In the genomic region with DNA sequence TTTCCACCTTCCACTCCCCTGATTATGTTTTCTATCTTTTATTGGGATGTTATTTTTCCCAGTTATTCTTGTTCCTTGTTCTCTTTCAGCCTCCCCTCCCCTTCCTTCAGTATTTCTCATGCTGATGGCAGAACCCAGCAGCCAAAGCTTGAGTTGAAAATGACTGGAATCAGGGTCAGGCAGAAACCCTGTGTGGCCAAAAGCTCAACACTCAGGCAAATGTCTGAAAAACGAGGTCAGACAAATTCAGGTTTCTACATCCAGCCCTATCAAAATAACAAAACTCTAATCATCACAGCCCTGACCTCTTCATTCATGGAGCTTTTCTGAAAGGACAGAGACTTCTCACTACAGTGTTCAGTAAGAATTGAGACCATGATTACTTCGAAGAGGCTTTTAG, we compare ENCODE assay signal across 18 cellular contexts.
A peak's percentile ranks its signal among the peaks of the same experiment; 100 is the strongest.
DNase-seq lines count a peak whose midpoint lies in the region; ATAC-seq, FAIRE-seq and TF ChIP-seq lines count a peak whose summit lies in the region.
"Had no signal": no experiment of that assay in that cellular context is flagged by ENCODE, and none has a peak within 500 bp of the region (broad histone marks: within the 10 kb centered on the region; RNA-seq: fewer than 3 reads in every experiment).

No MANE protein-coding gene starts in this region.

- H4K20me1 ChIP-seq in BLaER1 treated with 17β-estradiol and CSF1 and Interleukin-3, amounts not matched to agents 10 nM and 100 nM = no peaks in the 10 kb centered on the region
- H4K20me1 ChIP-seq in Loucy (ENCODE audit: insufficient read depth, low read length, poor library complexity, severe bottlenecking) (no peaks in the 10 kb centered on the region), H1 (replicated peaks in 1 of 2; ENCODE audit: control insufficient read depth in 1 of 2, insufficient read depth in 2 of 2, low read length in 2 of 2) (no peaks in the 10 kb centered on the region)

- H3K27ac ChIP-seq in BLaER1 treated with 17β-estradiol and CSF1 and Interleukin-3, amounts not matched to agents 10 nM and 100 nM = no peak overlapping the region
- H3K27ac ChIP-seq in H1 (ENCODE audit: low read depth, low read length) = no peak overlapping the region
- H3K27ac ChIP-seq: C4-2B had no signal

- H3K79me1 ChIP-seq in H1 (ENCODE audit: low read depth, low read length) = no peaks in the 10 kb centered on the region

- no peak for ATAC-seq in HG03025 (IDR thresholded peaks at IDR 0.05; ENCODE audit: low FRiP score, unreplicated experiment)

- no peak for TF ChIP-seq RAD21 in H1 (IDR thresholded peaks at IDR 0.05 in 1 of 2, conservative IDR thresholded peaks at IDR 0.05 in 1 of 2; ENCODE audit: low read depth in 2 of 2, low read length in 2 of 2)

- no peak overlapping the region for H2BK5ac ChIP-seq in H1 (ENCODE audit: low read depth, low read length)

- peak overlapping the region; percentile 46; the same call in 1 of the 2 replicates for H2AFZ ChIP-seq in Loucy (ENCODE audit: low read length)
- H2AFZ ChIP-seq in H1 (ENCODE audit: low read length) = peak overlapping the region; percentile 94

- no peak overlapping the region for H3K4ac ChIP-seq in H1 (replicated peaks; ENCODE audit: insufficient read length, low read depth, low read length)

- no peaks in the 10 kb centered on the region for H3K27me3 ChIP-seq in BLaER1 treated with 17β-estradiol and CSF1 and Interleukin-3, amounts not matched to agents 10 nM and 100 nM
- H3K27me3 ChIP-seq in Loucy (ENCODE audit: insufficient read depth, low read length, poor library complexity, severe bottlenecking) = no peaks in the 10 kb centered on the region
- H3K27me3 ChIP-seq in H1 (replicated peaks in 1 of 4; ENCODE audit: control insufficient read depth in 3 of 4, extremely low read depth in 1 of 4, insufficient read depth in 3 of 4, low read length in 3 of 4) = no peaks in the 10 kb centered on the region

- H3K4me2 ChIP-seq in BLaER1 treated with 17β-estradiol and CSF1 and Interleukin-3, amounts not matched to agents 10 nM and 100 nM = peak overlapping the region in 7 of 11 experiments; percentile 16 to 60 (median 43); a peak in 12 of 22 replicates
- H3K4me2 ChIP-seq in Loucy (ENCODE audit: low read depth, low read length, poor library complexity, severe bottlenecking) (no peak overlapping the region), H1 (ENCODE audit: insufficient read depth in 1 of 2, low read depth in 2 of 2, low read length in 2 of 2) (no peak overlapping the region)

- CTCF ChIA-PET in H1 (lab: Charles Lee; ENCODE audit: partially characterized antibody) = interaction anchor here (0.8 kb wide), 1 partner anchor 1525 kb away, joined by 3 read pairs; no protein-coding TSS in a partner anchor

- WGBS in H1 (ENCODE audit: extremely low coverage in 1 of 2, insufficient coverage in 1 of 2, insufficient read length in 1 of 2, insufficient replicate concordance in 2 of 2, low coverage in 1 of 2, low lambda C conversion rate in 2 of 2, missing lambda C conversion rate in 1 of 2), 2 experiments = 85% methylated on average over 2 of the region's 2 CpGs; no CpG with 5 or more reads in 1 of the 2 experiments

- H4K8ac ChIP-seq in H1 (ENCODE audit: extremely low read depth, insufficient read depth, low read length) = no peak overlapping the region

- peaks cover 0 to 62% (median 32%) of the 10 kb centered on the region in 10 experiments; a peak in 14 of 20 replicates for H3K4me1 ChIP-seq in BLaER1 treated with 17β-estradiol and CSF1 and Interleukin-3, amounts not matched to agents 10 nM and 100 nM
- H3K4me1 ChIP-seq in Loucy (ENCODE audit: insufficient read depth, low read length, poor library complexity, severe bottlenecking) (peaks cover 3% of the 10 kb centered on the region), H1 (replicated peaks in 1 of 4; ENCODE audit: control insufficient read depth in 3 of 4, insufficient read depth in 4 of 4, low read length in 3 of 4) (no peaks in the 10 kb centered on the region)

- H4K91ac ChIP-seq in H1 (replicated peaks; ENCODE audit: insufficient read length, low read length) = no peak overlapping the region

- H2BK12ac ChIP-seq in H1 (ENCODE audit: low read depth, low read length) = no peak overlapping the region

- H2AK5ac ChIP-seq in H1 (ENCODE audit: low read depth, low read length) = no peak overlapping the region

- no peak for TF ChIP-seq POLR2A in H1 (IDR thresholded peaks at IDR 0.05; ENCODE audit: control extremely low read depth in 1 of 2, low read depth in 2 of 2, low read length in 2 of 2)

- peaks cover 7 to 32% (median 22%) of the 10 kb centered on the region in 11 experiments; a peak in 21 of 22 replicates for H3K9me3 ChIP-seq in BLaER1 treated with 17β-estradiol and CSF1 and Interleukin-3, amounts not matched to agents 10 nM and 100 nM (replicated peaks in 1 of 11)
- no peaks in the 10 kb centered on the region for H3K9me3 ChIP-seq in Loucy (ENCODE audit: insufficient read depth, low read depth, low read length)
- peaks cover 0 to 18% of the 10 kb centered on the region in 2 experiments; a peak in 1 of 4 replicates for H3K9me3 ChIP-seq in H1 (ENCODE audit: insufficient read depth in 2 of 2, low read depth in 1 of 2, low read length in 1 of 2)

- no peak for TF ChIP-seq EP300 in H1 (IDR thresholded peaks at IDR 0.05; ENCODE audit: borderline replicate concordance in 1 of 2, low read depth in 2 of 2, low read length in 2 of 2)

- H3K14ac ChIP-seq in H1 (ENCODE audit: insufficient read length) = no peak overlapping the region

- H2BK20ac ChIP-seq in H1 (ENCODE audit: low read length) = no peak overlapping the region

- no peaks in the 10 kb centered on the region for H3K9me2 ChIP-seq in Loucy (replicated peaks; ENCODE audit: low read depth, low read length)

- TF ChIP-seq CTCF in Loucy (conservative IDR thresholded peaks at IDR 0.05; ENCODE audit: low read length) = no peak
- no peak for TF ChIP-seq CTCF in H1 (IDR thresholded peaks at IDR 0.05; ENCODE audit: control extremely low read depth in 1 of 3, insufficient read depth in 1 of 3, low read depth in 1 of 3, low read length in 3 of 3)

- DNase-seq in H1 (ENCODE audit: low read depth in 1 of 2, low spot score in 2 of 2) = no peak
- peak; percentile 17 for DNase-seq in retina
- DNase-seq in COLO668 (lab: John Stamatoyannopoulos, UW; ENCODE audit: unreplicated experiment) = no peak
- no peak for DNase-seq in medulla oblongata (ENCODE audit: extremely low spot score)
- DNase-seq: 8988T; CD4-positive, alpha-beta memory T cell; COR-L47; DMS153; DND-41; GF-D8; KG1 had no signal

- H3K79me2 ChIP-seq in Loucy (ENCODE audit: insufficient read depth, low read length) (no peaks in the 10 kb centered on the region), H1 (ENCODE audit: control insufficient read depth in 1 of 2, insufficient read depth in 2 of 2, low read length in 2 of 2) (no peaks in the 10 kb centered on the region)

- H2BK15ac ChIP-seq in H1 (ENCODE audit: low read length) = no peak overlapping the region

- H3K4me3 ChIP-seq in BLaER1 treated with 17β-estradiol and CSF1 and Interleukin-3, amounts not matched to agents 10 nM and 100 nM = no peak overlapping the region
- H3K4me3 ChIP-seq in Loucy (ENCODE audit: low read length, poor library complexity, severe bottlenecking) (no peak overlapping the region), H1 (ENCODE audit: extremely low read depth in 1 of 4, insufficient read depth in 2 of 4, low read depth in 3 of 4, low read length in 4 of 4) (no peak overlapping the region)

- H3K36me3 ChIP-seq in BLaER1 treated with 17β-estradiol and CSF1 and Interleukin-3, amounts not matched to agents 10 nM and 100 nM = peaks cover 0 to 7% (median 0%) of the 10 kb centered on the region in 11 experiments; a peak in 2 of 22 replicates
- no peaks in the 10 kb centered on the region for H3K36me3 ChIP-seq in Loucy (ENCODE audit: insufficient read depth, low read length)
- no peaks in the 10 kb centered on the region for H3K36me3 ChIP-seq in H1 (ENCODE audit: control insufficient read depth in 2 of 4, insufficient read depth in 4 of 4, low read length in 3 of 4)

- no peaks in the 10 kb centered on the region for H3F3A ChIP-seq in Loucy (ENCODE audit: low read depth)

- no peak overlapping the region for H4K5ac ChIP-seq in H1 (ENCODE audit: insufficient read length, low read depth, low read length)

- H3K23ac ChIP-seq in H1 (ENCODE audit: insufficient read length) = no peak overlapping the region

- POLR2A ChIA-PET in H1 (lab: Charles Lee; ENCODE audit: partially characterized antibody) = no interaction called here

- no peak overlapping the region for H3K56ac ChIP-seq in H1 (replicated peaks; ENCODE audit: insufficient read length, low read depth, low read length)

- FAIRE-seq in H1 (lab: Jason Lieb, UNC) = no peak
- FAIRE-seq: D721Med, GM19239, H54 had no signal

- no peak overlapping the region for H2BK120ac ChIP-seq in H1 (replicated peaks; ENCODE audit: low read depth, low read length)

- H3K23me2 ChIP-seq in H1 (ENCODE audit: low read depth, low read length) = no peaks in the 10 kb centered on the region; the same call in 1 of the 2 replicates

- no peak overlapping the region for H3K9ac ChIP-seq in BLaER1 treated with 17β-estradiol and CSF1 and Interleukin-3, amounts not matched to agents 10 nM and 100 nM
- H3K9ac ChIP-seq in Loucy (ENCODE audit: low read depth, low read length, poor library complexity, severe bottlenecking) = no peak overlapping the region
- no peak overlapping the region for H3K9ac ChIP-seq in H1 (replicated peaks in 1 of 4; ENCODE audit: extremely low read depth in 1 of 4, low read depth in 3 of 4, low read length in 3 of 4)

- H3K18ac ChIP-seq in H1 (ENCODE audit: extremely low read depth, low read length) = no peak overlapping the region

TF ChIP-seq in H1, 55 proteins besides CTCF, POLR2A, EP300 and RAD21 (continues in another document):
- TF ChIP-seq RFX5 (IDR thresholded peaks at IDR 0.05; ENCODE audit: borderline replicate concordance, low read depth, low read length) (no peak), CEBPB (IDR thresholded peaks at IDR 0.05; ENCODE audit: low read depth, low read length) (no peak), YY1 (IDR thresholded peaks at IDR 0.05; ENCODE audit: low read depth, low read length) (no peak), JUN (IDR thresholded peaks at IDR 0.05; ENCODE audit: low read depth, low read length) (no peak), SRF (IDR thresholded peaks at IDR 0.05; ENCODE audit: low read depth, low read length) (no peak), SIN3A (conservative IDR thresholded peaks at IDR 0.05 in 1 of 2, IDR thresholded peaks at IDR 0.05 in 1 of 2; ENCODE audit: low read depth in 1 of 2, low read length in 2 of 2) (no peak), TCF12 (IDR thresholded peaks at IDR 0.05; ENCODE audit: low read depth, low read length) (no peak), MAFK (IDR thresholded peaks at IDR 0.05; ENCODE audit: low read depth, low read length) (no peak), JUND (IDR thresholded peaks at IDR 0.05; ENCODE audit: low read length) (no peak), EZH2 (IDR thresholded peaks at IDR 0.05; ENCODE audit: low read depth, low read length, severe bottlenecking) (no peak), HDAC6 (IDR thresholded peaks at IDR 0.05; ENCODE audit: low read depth, low read length) (no peak)
- TF ChIP-seq, protein P1, sequence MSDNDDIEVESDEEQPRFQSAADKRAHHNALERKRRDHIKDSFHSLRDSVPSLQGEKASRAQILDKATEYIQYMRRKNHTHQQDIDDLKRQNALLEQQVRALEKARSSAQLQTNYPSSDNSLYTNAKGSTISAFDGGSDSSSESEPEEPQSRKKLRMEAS (IDR thresholded peaks at IDR 0.05) = no peak

Comparison
In these comparisons a context has a peak if more than half of its experiments do, and no peak if none do; other contexts are left out.
1. H3K4me2 ChIP-seq: peak in BLaER1 treated with 17β-estradiol and CSF1 and Interleukin-3, amounts not matched to agents 10 nM and 100 nM (7 of 11); none in Loucy (single experiment) and H1 (0 of 2).